ENCODE assay signal across 18 cellular contexts in the genomic region with DNA sequence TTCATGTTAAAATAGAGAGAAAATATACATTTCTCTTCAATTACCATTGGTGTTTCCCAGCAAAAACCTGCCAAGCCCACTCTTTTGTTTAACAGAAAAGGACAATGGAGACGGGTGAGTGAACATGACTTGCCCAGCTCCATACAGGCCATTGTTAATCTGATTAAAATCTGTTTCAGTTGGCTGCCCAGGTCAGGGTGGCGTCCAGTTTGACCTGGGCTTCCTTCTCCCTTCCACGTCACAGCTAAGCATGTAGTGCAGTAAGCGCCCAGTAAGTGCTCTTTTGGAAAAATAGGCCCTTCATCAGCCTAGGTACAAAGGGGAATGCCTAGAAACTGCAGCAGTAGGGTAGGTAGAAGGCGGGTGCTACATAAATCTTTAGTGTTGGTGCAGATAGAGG.
"Had no signal": no experiment of that assay in that cellular context is flagged by ENCODE, and none has a peak within 500 bp of the region (broad histone marks: within the 10 kb centered on the region; RNA-seq: fewer than 3 reads in every experiment).

No MANE protein-coding gene starts in this region.

- DNase-seq: activated CD4-positive, alpha-beta T cell treated with anti-CD3 and anti-CD28 coated beads, Interleukin-2, amount 10 ng/mL, durations not matched to agents 24 days and 14 days; activated CD4-positive, CD25-positive, alpha-beta regulatory T cell; activated effector memory CD4-positive, alpha-beta T cell treated with Interleukin-2 at 50 U/mL for 16 hours; activated naive CD8-positive, alpha-beta T cell treated with anti-CD3 and anti-CD28 coated beads for 36 hours; activated T-cell treated with anti-CD3 and anti-CD28 coated beads for 4 hours; amygdala; brain microvascular endothelial cell; effector CD8-positive, alpha-beta T cell; foreskin fibroblast; glutamatergic neuron; hypothalamus; kidney glomerular epithelial cell; ovary; sigmoid colon; stimulated activated CD4-positive, alpha-beta T cell treated with anti-CD3 and anti-CD28 coated beads, Interleukin-1b, Interleukin-23, amount 100 ng/mL, for 48 hours; T-helper 2 cell; thyroid gland; uterus had no signal

- H3K36me3 ChIP-seq: brain microvascular endothelial cell, ovary, sigmoid colon, thyroid gland, uterus had no signal

- H3K27ac Mint-ChIP-seq: activated CD4-positive, alpha-beta T cell treated with anti-CD3 and anti-CD28 coated beads, Interleukin-2, amount 10 ng/mL, durations not matched to agents 24 days and 14 days had no signal

- H3K9me3 Mint-ChIP-seq: activated CD4-positive, alpha-beta T cell treated with anti-CD3 and anti-CD28 coated beads, Interleukin-2, amount 10 ng/mL, durations not matched to agents 24 days and 14 days; activated naive CD8-positive, alpha-beta T cell treated with anti-CD3 and anti-CD28 coated beads for 36 hours had no signal

- H3K27me3 Mint-ChIP-seq: activated naive CD8-positive, alpha-beta T cell treated with anti-CD3 and anti-CD28 coated beads for 36 hours had no signal

- H3K27me3 ChIP-seq: brain microvascular endothelial cell, ovary, sigmoid colon, thyroid gland, uterus had no signal

- H3K9me3 ChIP-seq: ovary, sigmoid colon, thyroid gland, uterus had no signal

- H3K4me1 ChIP-seq: thyroid gland, uterus had no signal

- H3K27ac ChIP-seq: brain microvascular endothelial cell, ovary, thyroid gland had no signal
